Comparison of ENCODE assay signal across 7 cellular contexts in genomic region chr7:2843711-2844152, GRCh38. TPM values are rescaled to one million over a fixed set of nuclear protein-coding genes. Genes with fewer than 3 reads are reported as not detected.
DNase-seq lines count a peak whose midpoint lies in the region; ATAC-seq and TF ChIP-seq lines count a peak whose summit lies in the region.

No MANE protein-coding gene starts in this region.

- peaks cover 31% of the 10 kb centered on the region for H3K4me1 Mint-ChIP-seq in activated CD4-positive, alpha-beta T cell treated with anti-CD3 and anti-CD28 coated beads, Interleukin-2, amount 10 ng/mL, durations not matched to agents 7 days and 5 days
- H3K4me1 Mint-ChIP-seq in nephron = peaks cover 34% of the 10 kb centered on the region

- no peak for TF ChIP-seq CTCF in nephron (IDR thresholded peaks at IDR 0.05; ENCODE audit: unreplicated experiment in 3 of 3)

- ATAC-seq in GM19035 (IDR thresholded peaks at IDR 0.05; ENCODE audit: unreplicated experiment) = peak; percentile 26
- peak; percentile 26 for ATAC-seq in HG03571 (IDR thresholded peaks at IDR 0.05; ENCODE audit: unreplicated experiment)
- no peak for ATAC-seq in GM19463 (IDR thresholded peaks at IDR 0.05; ENCODE audit: unreplicated experiment)

- POLR2A ChIA-PET in activated CD4-positive, alpha-beta T cell treated with anti-CD3 and anti-CD28 coated beads, Interleukin-2, amount 10 ng/mL, durations not matched to agents 7 days and 5 days (lab: Charles Lee) = interaction anchor here (0.6 kb wide), 1 partner anchor 774 kb away, joined by 4 read pairs; no protein-coding TSS in a partner anchor

- H3K36me3 Mint-ChIP-seq in activated CD4-positive, alpha-beta T cell treated with anti-CD3 and anti-CD28 coated beads, Interleukin-2, amount 10 ng/mL, durations not matched to agents 7 days and 5 days (ENCODE audit: low read depth) = peaks cover 10% of the 10 kb centered on the region
- H3K36me3 Mint-ChIP-seq in nephron (ENCODE audit: low read depth) = peaks cover 34% of the 10 kb centered on the region

- no peaks in the 10 kb centered on the region for H3K9me3 Mint-ChIP-seq in activated CD4-positive, alpha-beta T cell treated with anti-CD3 and anti-CD28 coated beads, Interleukin-2, amount 10 ng/mL, durations not matched to agents 7 days and 5 days
- H3K9me3 Mint-ChIP-seq in nephron = peaks cover 5% of the 10 kb centered on the region

- CTCF ChIA-PET in activated CD4-positive, alpha-beta T cell treated with anti-CD3 and anti-CD28 coated beads, Interleukin-2, amount 10 ng/mL, durations not matched to agents 7 days and 5 days (lab: Charles Lee) = interaction anchor here (0.6 to 1.2 kb wide), 2 partner anchors 15 to 494 kb away, joined by 3 to 4 read pairs; no protein-coding TSS in a partner anchor

- peak overlapping the region; percentile 59 for H3K27ac Mint-ChIP-seq in activated CD4-positive, alpha-beta T cell treated with anti-CD3 and anti-CD28 coated beads, Interleukin-2, amount 10 ng/mL, durations not matched to agents 7 days and 5 days
- no peak overlapping the region for H3K27ac Mint-ChIP-seq in nephron

- peak overlapping the region; percentile 75 for H3K4me3 Mint-ChIP-seq in activated CD4-positive, alpha-beta T cell treated with anti-CD3 and anti-CD28 coated beads, Interleukin-2, amount 10 ng/mL, durations not matched to agents 7 days and 5 days
- peak overlapping the region; percentile 70 to 91 (median 86) for H3K4me3 Mint-ChIP-seq in nephron

- H3K27me3 Mint-ChIP-seq in activated CD4-positive, alpha-beta T cell treated with anti-CD3 and anti-CD28 coated beads, Interleukin-2, amount 10 ng/mL, durations not matched to agents 7 days and 5 days = no peaks in the 10 kb centered on the region
- H3K27me3 Mint-ChIP-seq in nephron (ENCODE audit: low read depth) = no peaks in the 10 kb centered on the region

- peak; percentile 38 for DNase-seq in activated CD4-positive, alpha-beta T cell treated with anti-CD3 and anti-CD28 coated beads, Interleukin-2, amount 10 ng/mL, durations not matched to agents 7 days and 5 days
- DNase-seq in fibroblast of gingiva (ENCODE audit: low read depth) = peak; percentile 31
- DNase-seq in NCI-H524 (lab: John Stamatoyannopoulos, UW) = no peak

RNA-seq across cellular contexts. Expression of gene GNA12, which starts 0.4 kb away (rescaled TPM):
- 10 to 100 TPM; 16.2 to 17.1 TPM for total RNA-seq in activated CD4-positive, alpha-beta T cell treated with anti-CD3 and anti-CD28 coated beads, Interleukin-2, amount 10 ng/mL, durations not matched to agents 7 days and 5 days

Comparison
In these comparisons a context has a peak if more than half of its experiments do, and no peak if none do; other contexts are left out.
1. DNase-seq: peak in activated CD4-positive, alpha-beta T cell treated with anti-CD3 and anti-CD28 coated beads, Interleukin-2, amount 10 ng/mL, durations not matched to agents 7 days and 5 days (single experiment) and fibroblast of gingiva (single experiment); none in NCI-H524 (0 of 2).